ENCODE assay signal across 8 cellular contexts in genomic region chr19:44303976-44304568, GRCh38. TPM values are rescaled to one million over a fixed set of nuclear protein-coding genes. Genes with fewer than 3 reads are reported as not detected.
A peak's percentile ranks its signal among the peaks of the same experiment; 100 is the strongest.
DNase-seq lines count a peak whose midpoint lies in the region; ATAC-seq and TF ChIP-seq lines count a peak whose summit lies in the region.

No MANE protein-coding gene starts in this region.

- H3K4me2 ChIP-seq in hepatocyte, result peak overlapping the region; percentile 74

- no peaks in the 10 kb centered on the region for H3K9me3 ChIP-seq in hepatocyte (ENCODE audit: low read depth)
- peaks cover 0 to 7% (median 0%) of the 10 kb centered on the region in 4 donors for H3K9me3 ChIP-seq in sigmoid colon

- H3K4me3 ChIP-seq in LNCaP clone FGC (ENCODE audit: low read depth, low read length), result peak overlapping the region; percentile 74
- peak overlapping the region; percentile 54 for H3K4me3 ChIP-seq in hepatocyte
- H3K4me3 ChIP-seq in sigmoid colon, result peak overlapping the region; percentile 57 to 84 (median 78)

- no peak for ATAC-seq in GM21390 (IDR thresholded peaks at IDR 0.05; ENCODE audit: unreplicated experiment)

- DNase-seq in NCI-H1092 treated with DMSO at 0.1 percent for 48 hours (lab: John Stamatoyannopoulos, UW), result peak; percentile 10
- no peak for DNase-seq in NCI-H1092 (lab: John Stamatoyannopoulos, UW)
- DNase-seq in LNCaP clone FGC (ENCODE audit: low read depth), result no peak
- DNase-seq in hepatocyte (ENCODE audit: low spot score), result peak; percentile 39
- DNase-seq in sigmoid colon, result no peak
- DNase-seq in activated gamma-delta T cell treated with Interleukin-2 at 50 U/mL for 16 hours, result no peak

- intact Hi-C loops in sigmoid colon (cut with DNase I), result loop anchor here (2.0 kb wide), 3 partner anchors 53 to 191 kb away; partner anchors contain the start of genes ZNF112, ZNF225 and ZNF227

- no peaks in the 10 kb centered on the region for H4K20me1 ChIP-seq in hepatocyte (ENCODE audit: insufficient read depth, poor library complexity, severe bottlenecking)

- WGBS in adipose tissue, 3 donors, result 3 to 6% (median 3%) methylated on average over 11 of the region's 11 CpGs
- under 1% methylated on average over 11 of the region's 11 CpGs for WGBS in hepatocyte (ENCODE audit: low lambda C conversion rate, missing lambda C conversion rate)
- WGBS in sigmoid colon, 2 donors, result 2 to 5% methylated on average over 11 of the region's 11 CpGs

- peaks cover 5% of the 10 kb centered on the region for H3K79me2 ChIP-seq in hepatocyte

- peaks cover 8% of the 10 kb centered on the region for H3K4me1 ChIP-seq in hepatocyte (ENCODE audit: insufficient read depth)
- peaks cover 0 to 12% (median 10%) of the 10 kb centered on the region in 4 donors for H3K4me1 ChIP-seq in sigmoid colon

- H3K27ac ChIP-seq in adipose tissue (ENCODE audit: low read depth, low read length), result peak overlapping the region; percentile 21
- H3K27ac ChIP-seq in hepatocyte, result peak overlapping the region; percentile 75
- H3K27ac ChIP-seq in sigmoid colon, result peak overlapping the region; percentile 76 to 89 (median 89)

- no peak for TF ChIP-seq POLR2A in sigmoid colon (IDR thresholded peaks at IDR 0.05)

- H3K27me3 ChIP-seq in hepatocyte (no peaks in the 10 kb centered on the region), sigmoid colon (no peaks in the 10 kb centered on the region)

- H3K36me3 ChIP-seq in hepatocyte (replicated peaks; ENCODE audit: insufficient read depth, low read depth) (no peaks in the 10 kb centered on the region), sigmoid colon (peaks cover 0 to 32% (median 21%) of the 10 kb centered on the region in 4 donors)

- no peaks in the 10 kb centered on the region for H3K9me2 ChIP-seq in hepatocyte (replicated peaks; ENCODE audit: insufficient read depth)

- no peak for TF ChIP-seq EP300 in sigmoid colon (IDR thresholded peaks at IDR 0.05)

- H2AFZ ChIP-seq in hepatocyte, result peak overlapping the region; percentile 75

- TF ChIP-seq CTCF in LNCaP clone FGC (IDR thresholded peaks at IDR 0.05; ENCODE audit: control insufficient read depth, extremely low read depth, insufficient read depth) (no peak), hepatocyte (IDR thresholded peaks at IDR 0.05; ENCODE audit: poor library complexity) (no peak), sigmoid colon (IDR thresholded peaks at IDR 0.05) (no peak)

RNA-seq across cellular contexts. Expression of gene ZNF235, which starts 0.8 kb away (rescaled TPM):
- polyA plus RNA-seq in adipose tissue (1 to 10 TPM in 2 of 3 donors, under 1 TPM in 1; 0.93 to 1.7 (median 1.1) TPM), hepatocyte (2.7 and 2.8 TPM in 2 replicates), sigmoid colon (1 to 10 TPM; 1.2 to 2.9 (median 1.8) TPM)
- total RNA-seq in hepatocyte (5.6 and 10.1 TPM in 2 replicates), sigmoid colon (10 to 100 TPM in 2 of 4 donors, 1 to 10 TPM in 2; 5.8 to 12.7 (median 9.0) TPM)

RNA-seq across cellular contexts. Expression of gene ZNF233, which starts 44.4 kb away (rescaled TPM):
- polyA plus RNA-seq in adipose tissue (under 1 TPM in 1 of 3 donors, not detected in 2; 0.97 TPM), hepatocyte (0.66 and 2.8 TPM in 2 replicates), sigmoid colon (1 to 10 TPM in 1 of 3 donors, under 1 TPM in 2; 0.46 to 1.2 (median 0.60) TPM)
- total RNA-seq in hepatocyte (2.4 and 2.6 TPM in 2 replicates), sigmoid colon (1 to 10 TPM; 2.8 to 7.5 (median 3.5) TPM)

RNA-seq across cellular contexts. Expression of gene ZNF112, which starts 52.4 kb away (rescaled TPM):
- 1 to 10 TPM in 2 of 3 donors, under 1 TPM in 1; 0.86 to 1.5 (median 1.4) TPM for polyA plus RNA-seq in adipose tissue
- total RNA-seq in hepatocyte, result 6.7 and 8.8 TPM in 2 replicates
- polyA plus RNA-seq in hepatocyte, result 2.6 and 3.3 TPM in 2 replicates
- 1 to 10 TPM; 3.3 to 8.9 (median 4.7) TPM for total RNA-seq in sigmoid colon
- 1 to 10 TPM in 2 of 3 donors, under 1 TPM in 1; 0.69 to 1.3 (median 1.2) TPM for polyA plus RNA-seq in sigmoid colon

Comparison
In these comparisons a context has a peak if more than half of its experiments do, and no peak if none do; other contexts are left out.
1. DNase-seq: peak in NCI-H1092 treated with DMSO at 0.1 percent for 48 hours (single experiment) and hepatocyte (single experiment); none in NCI-H1092 (single experiment), LNCaP clone FGC (single experiment), sigmoid colon (single experiment) and activated gamma-delta T cell treated with Interleukin-2 at 50 U/mL for 16 hours (single experiment).
2. H3K27ac ChIP-seq: peak in every context shown above with its lines; median percentile 89 in sigmoid colon; 75 in hepatocyte; 21 in adipose tissue.
3. Peak in every context shown above with its lines, with median percentiles within 50 percentile points of each other: H3K4me3 ChIP-seq.